1 cellular context compared by ENCODE assay signal in genomic region chr14:24271134-24271833, GRCh38.
TF ChIP-seq lines count a peak whose summit lies in the region.

Gene RABGGTA, minus strand, starts transcription at chr14:24271597. Its CDS starts 482 bp downstream, at chr14:24271115.

TF ChIP-seq in WTC11, 78 proteins besides CTCF, POLR2A, EP300 and RAD21 (continued from another document and continues in another):
- no peak for TF ChIP-seq ZNF281 (CRISPR knock-in tag; IDR thresholded peaks at IDR 0.05)
- TF ChIP-seq STAT6 (CRISPR knock-in tag; conservative IDR thresholded peaks at IDR 0.05; ENCODE audit: low read depth) = no peak
- TF ChIP-seq PREB (CRISPR knock-in tag; IDR thresholded peaks at IDR 0.05; ENCODE audit: borderline replicate concordance) = no peak
- no peak for TF ChIP-seq NFATC4 (CRISPR knock-in tag; IDR thresholded peaks at IDR 0.05)
- TF ChIP-seq ZNF671 (CRISPR knock-in tag; IDR thresholded peaks at IDR 0.05) = no peak
- peak; percentile 69; the same call in 1 of the 2 replicates for TF ChIP-seq ZBTB21 (CRISPR knock-in tag; IDR thresholded peaks at IDR 0.05; ENCODE audit: borderline replicate concordance)
- TF ChIP-seq CBFB (CRISPR knock-in tag; IDR thresholded peaks at IDR 0.05; ENCODE audit: low read depth) = no peak
- peak; percentile 92 for TF ChIP-seq SP1 (CRISPR knock-in tag; conservative IDR thresholded peaks at IDR 0.05)
- peak; percentile 95 for TF ChIP-seq FOXP1 (CRISPR knock-in tag; IDR thresholded peaks at IDR 0.05; ENCODE audit: borderline replicate concordance)
- 0 out of 2 replicates have a peak, but pooled peaks have one; percentile 67 for TF ChIP-seq TCF7 (CRISPR knock-in tag; IDR thresholded peaks at IDR 0.05; ENCODE audit: low read depth)
- 0 out of 2 replicates have a peak, but pooled peaks have one; percentile 60 for TF ChIP-seq KAT7 (CRISPR knock-in tag; IDR thresholded peaks at IDR 0.05; ENCODE audit: borderline replicate concordance)
- peak; percentile 99 for TF ChIP-seq HMGXB4 (CRISPR knock-in tag; IDR thresholded peaks at IDR 0.05)
- TF ChIP-seq GRHL2 (CRISPR knock-in tag; IDR thresholded peaks at IDR 0.05; ENCODE audit: insufficient replicate concordance, severe bottlenecking) = no peak
- TF ChIP-seq ZMAT4 (CRISPR knock-in tag; IDR thresholded peaks at IDR 0.05) = 0 out of 2 replicates have a peak, but pooled peaks have one; percentile 68
- no peak for TF ChIP-seq IRF2 (CRISPR knock-in tag; IDR thresholded peaks at IDR 0.05; ENCODE audit: borderline replicate concordance, low read depth)
- TF ChIP-seq OVOL2 (CRISPR knock-in tag; IDR thresholded peaks at IDR 0.05; ENCODE audit: borderline replicate concordance) = no peak
- no peak for TF ChIP-seq ZNF423 (CRISPR knock-in tag; IDR thresholded peaks at IDR 0.05)
- TF ChIP-seq AR (CRISPR knock-in tag; IDR thresholded peaks at IDR 0.05) = no peak
- no peak for TF ChIP-seq IRF1 (CRISPR knock-in tag; IDR thresholded peaks at IDR 0.05)
- TF ChIP-seq TEAD1 (CRISPR knock-in tag; IDR thresholded peaks at IDR 0.05) = peak; percentile 87
- peak; percentile 84; the same call in 1 of the 2 replicates for TF ChIP-seq ZNF219 (CRISPR knock-in tag; IDR thresholded peaks at IDR 0.05; ENCODE audit: borderline replicate concordance)
- TF ChIP-seq SMAD4 (CRISPR knock-in tag; IDR thresholded peaks at IDR 0.05) = no peak
- no peak for TF ChIP-seq ATF1 (CRISPR knock-in tag; IDR thresholded peaks at IDR 0.05)
- TF ChIP-seq ZNF121 (CRISPR knock-in tag; IDR thresholded peaks at IDR 0.05) = no peak
- no peak; the same call in 1 of the 2 replicates for TF ChIP-seq NFYB (CRISPR knock-in tag; conservative IDR thresholded peaks at IDR 0.05; ENCODE audit: low read depth)
- no peak for TF ChIP-seq HMGA2 (CRISPR knock-in tag; IDR thresholded peaks at IDR 0.05)
- TF ChIP-seq ZBTB43 (CRISPR knock-in tag; IDR thresholded peaks at IDR 0.05) = peak; percentile 95; the same call in 1 of the 2 replicates
- no peak for TF ChIP-seq ZNF416 (CRISPR knock-in tag; IDR thresholded peaks at IDR 0.05)
- peak; percentile 83 for TF ChIP-seq ARID4B (CRISPR knock-in tag; IDR thresholded peaks at IDR 0.05; ENCODE audit: borderline replicate concordance)
- TF ChIP-seq RORB (CRISPR knock-in tag; IDR thresholded peaks at IDR 0.05) = no peak
- TF ChIP-seq ESRRA (CRISPR knock-in tag; IDR thresholded peaks at IDR 0.05; ENCODE audit: borderline replicate concordance) = peak; percentile 68; the same call in 1 of the 2 replicates
- no peak for TF ChIP-seq PRRX2 (CRISPR knock-in tag; IDR thresholded peaks at IDR 0.05)
- no peak for TF ChIP-seq E2F1 (CRISPR knock-in tag; IDR thresholded peaks at IDR 0.05)
- TF ChIP-seq CDX4 (CRISPR knock-in tag; IDR thresholded peaks at IDR 0.05; ENCODE audit: borderline replicate concordance) = no peak
- 0 out of 2 replicates have a peak, but pooled peaks have one; percentile 62 for TF ChIP-seq E2F4 (CRISPR knock-in tag; IDR thresholded peaks at IDR 0.05; ENCODE audit: borderline replicate concordance, low read depth)
